In the genomic region with DNA sequence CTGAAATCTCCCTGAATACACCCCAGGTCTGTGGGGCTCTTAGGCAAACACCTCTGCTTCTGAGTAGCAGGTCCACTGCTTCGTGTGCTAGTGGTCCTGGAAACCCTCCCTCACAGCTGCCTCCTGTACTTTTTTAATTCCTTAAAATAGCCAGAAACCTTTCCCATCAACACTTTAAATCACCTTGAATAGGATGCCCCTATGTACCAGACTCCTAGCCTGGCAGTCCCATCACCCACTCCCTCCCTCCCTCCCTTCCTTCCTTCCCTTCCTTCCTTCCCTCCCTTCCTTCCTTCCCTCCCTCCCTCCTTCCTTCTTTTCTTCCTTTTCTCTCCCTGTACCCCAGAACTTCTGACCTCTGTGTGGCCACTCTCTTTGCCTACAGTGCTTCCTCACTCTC, we compare ENCODE assay signal across 31 cellular contexts.
"Had no signal": no experiment of that assay in that cellular context is flagged by ENCODE, and none has a peak within 500 bp of the region (broad histone marks: within the 10 kb centered on the region; RNA-seq: fewer than 3 reads in every experiment).

No MANE protein-coding gene starts in this region.

- H3K4me3 Mint-ChIP-seq: natural killer cell; nephron; neural progenitor cell; stimulated activated memory B cell treated with anti-CD40 and anti-IgM and Interleukin-4, amounts not matched to agents 10 μg/mL and 1 μg/mL and 100 μg/mL, for 72 hours; stimulated activated naive CD8-positive, alpha-beta T cell treated with anti-CD3 and anti-CD28 coated beads, Interleukin-15, amount 100 ng/mL, for 72 hours; type B pancreatic cell had no signal

- H3K27me3 Mint-ChIP-seq: progenitor cell of endocrine pancreas had no signal

- H3K27ac Mint-ChIP-seq: natural killer cell; nephron; neural progenitor cell; stimulated activated memory B cell treated with anti-CD40 and anti-IgM and Interleukin-4, amounts not matched to agents 10 μg/mL and 1 μg/mL and 100 μg/mL, for 72 hours; stimulated activated naive CD8-positive, alpha-beta T cell treated with anti-CD3 and anti-CD28 coated beads, Interleukin-15, amount 100 ng/mL, for 72 hours; type B pancreatic cell had no signal

- H3K36me3 Mint-ChIP-seq: natural killer cell; neural progenitor cell; stimulated activated memory B cell treated with anti-CD40 and anti-IgM and Interleukin-4, amounts not matched to agents 10 μg/mL and 1 μg/mL and 100 μg/mL, for 72 hours; type B pancreatic cell had no signal

- H3K79me2 ChIP-seq: parathyroid adenoma had no signal

- DNase-seq: natural killer cell; occipital lobe; ovary; posterior cingulate gyrus; psoas muscle; right cardiac atrium; spleen; stimulated activated CD4-positive, alpha-beta T cell treated with anti-CD3 and anti-CD28 coated beads, Interleukin-12 subunit alpha, Interleukin-12 subunit beta, amount 100 ng/mL, for 4 hours; stimulated activated CD4-positive, alpha-beta T cell treated with anti-CD3 and anti-CD28 coated beads, Interleukin-1b, Interleukin-23, amount 100 ng/mL, for 48 hours; stimulated activated CD4-positive, alpha-beta T cell treated with anti-CD3 and anti-CD28 coated beads, Interleukin-4, amount 100 ng/mL, for 1 hour; stimulated activated CD4-positive, alpha-beta T cell treated with anti-CD3 and anti-CD28 coated beads, Interleukin-4, amount 100 ng/mL, for 4 hours; stimulated activated CD8-positive, alpha-beta memory T cell treated with anti-CD3 and anti-CD28 coated beads, Interleukin-4, amount 100 ng/mL, for 48 hours; stimulated activated naive CD4-positive, alpha-beta T cell; stimulated activated naive CD8-positive, alpha-beta T cell treated with anti-CD3 and anti-CD28 coated beads, Interleukin-15, amount 100 ng/mL, for 72 hours; stimulated activated naive CD8-positive, alpha-beta T cell treated with anti-CD3 and anti-CD28 coated beads, Interleukin-15, Interleukin-2, amounts not matched to agents 100 U/mL and 50 U/mL, for 24 hours; substantia nigra; testis; tibial artery; transverse colon; upper lobe of right lung; uterus had no signal

- H3K4me1 ChIP-seq: neural progenitor cell, parathyroid adenoma, psoas muscle, suprapubic skin, testis, transverse colon, upper lobe of right lung, uterus had no signal

- H2AFZ ChIP-seq: neural progenitor cell, parathyroid adenoma had no signal

- H3K4me1 Mint-ChIP-seq: natural killer cell; neural progenitor cell; stimulated activated memory B cell treated with anti-CD40 and anti-IgM and Interleukin-4, amounts not matched to agents 10 μg/mL and 1 μg/mL and 100 μg/mL, for 72 hours; stimulated activated naive CD8-positive, alpha-beta T cell treated with anti-CD3 and anti-CD28 coated beads, Interleukin-15, amount 100 ng/mL, for 72 hours had no signal

- H3K27ac ChIP-seq: neural progenitor cell, ovary, parathyroid adenoma, psoas muscle, skin epidermis, spleen, suprapubic skin, testis, tibial artery, transverse colon, upper lobe of right lung, uterus had no signal

- H3K9me3 ChIP-seq: ovary, psoas muscle, spleen, suprapubic skin, testis, tibial artery, transverse colon, upper lobe of right lung, uterus had no signal

- H3K9me3 Mint-ChIP-seq: natural killer cell; nephron; stimulated activated memory B cell treated with anti-CD40 and anti-IgM and Interleukin-4, amounts not matched to agents 10 μg/mL and 1 μg/mL and 100 μg/mL, for 72 hours; stimulated activated naive CD8-positive, alpha-beta T cell treated with anti-CD3 and anti-CD28 coated beads, Interleukin-15, amount 100 ng/mL, for 72 hours; type B pancreatic cell had no signal

- H3K27me3 ChIP-seq: neural progenitor cell, ovary, testis, tibial artery, transverse colon, upper lobe of right lung, uterus had no signal

- H3K9ac ChIP-seq: neural progenitor cell, parathyroid adenoma had no signal

- H3K36me3 ChIP-seq: neural progenitor cell, ovary, spleen, suprapubic skin, tibial artery, transverse colon, upper lobe of right lung, uterus had no signal

- H3K4me3 ChIP-seq: neural progenitor cell, ovary, psoas muscle, skin epidermis, smooth muscle cell, spleen, suprapubic skin, testis, tibial artery, transverse colon, upper lobe of right lung, uterus had no signal

- ATAC-seq: natural killer cell; psoas muscle; right cardiac atrium; sciatic nerve; stimulated activated memory B cell treated with anti-CD40 and anti-IgM and Interleukin-4, amounts not matched to agents 10 μg/mL and 1 μg/mL and 100 μg/mL, for 72 hours; stimulated activated naive CD8-positive, alpha-beta T cell treated with anti-CD3 and anti-CD28 coated beads, Interleukin-15, amount 100 ng/mL, for 72 hours; stimulated activated naive CD8-positive, alpha-beta T cell treated with anti-CD3 and anti-CD28 coated beads, Interleukin-15, Interleukin-2, amounts not matched to agents 100 U/mL and 50 U/mL, for 24 hours; upper lobe of right lung had no signal

- H3K4me2 ChIP-seq: neural progenitor cell, smooth muscle cell had no signal
